In genomic region chr12:122965851-122966742, GRCh38 we compare ENCODE assay signal across 8 cellular contexts. TPM values are rescaled to one million over a fixed set of nuclear protein-coding genes. Genes with fewer than 3 reads are reported as not detected.
DNase-seq lines count a peak whose midpoint lies in the region; ATAC-seq and TF ChIP-seq lines count a peak whose summit lies in the region.

Gene ABCB9, minus strand, starts transcription at chr12:122966463. Its CDS starts 6,228 bp downstream, at chr12:122960235.

- WGBS in esophagus, 2 donors = 2 to 5% methylated on average over 43 to 55 of the region's 55 CpGs

- H3K9ac ChIP-seq in HUES6 (ENCODE audit: low read length) (peak within 1 kb of the TSS; percentile 60), PC-3 (ENCODE audit: low read length) (peak within 1 kb of the TSS; percentile 72)

- BruUV-seq in PC-3 (replicated peaks; lab: Mats Ljungman, UMichigan) = TSS peak; percentile 55

- peak within 1 kb of the TSS; percentile 87 for H2AFZ ChIP-seq in PC-3 (ENCODE audit: low read length)

- H4K20me1 ChIP-seq in PC-3 (ENCODE audit: low read length) = no peaks in the 10 kb centered on the region

- H3K36me3 ChIP-seq in HUES6 (ENCODE audit: control insufficient read depth, insufficient read depth, low read length) (no peaks in the 10 kb centered on the region), PC-3 (ENCODE audit: low read depth, low read length) (no peaks in the 10 kb centered on the region), esophagus (ENCODE audit: control insufficient read depth in 2 of 2, insufficient read depth in 2 of 2, low read length in 1 of 2) (no peaks in the 10 kb centered on the region)

- DNase-seq in Ammon's horn (ENCODE audit: low spot score) (peak; percentile 95), PC-3 (peak; percentile 96), mucosa of gallbladder (ENCODE audit: low spot score) (peak; percentile 93)
- DNase-seq in activated T-cell treated with anti-CD3 and anti-CD28 coated beads, Interleukin-2, amount 50 U/mL, for 1 hour = peak; percentile 96
- peak; percentile 94 for DNase-seq in stimulated activated CD8-positive, alpha-beta memory T cell treated with anti-CD3 and anti-CD28 coated beads, Interleukin-4, amount 100 ng/mL, for 24 hours (ENCODE audit: low read depth)

- 0 out of 2 replicates have a peak, but pooled peaks cover 3% of the 10 kb centered on the region for H3K27me3 ChIP-seq in HUES6 (ENCODE audit: control insufficient read depth, insufficient read depth, low read length)
- no peaks in the 10 kb centered on the region for H3K27me3 ChIP-seq in PC-3 (ENCODE audit: low read length)
- no peaks in the 10 kb centered on the region for H3K27me3 ChIP-seq in esophagus (ENCODE audit: control insufficient read depth in 1 of 2, insufficient read depth in 2 of 2, low read length in 2 of 2)

- ATAC-seq in GM19372 (IDR thresholded peaks at IDR 0.05; ENCODE audit: low read depth, unreplicated experiment) (peak; percentile 67), PC-3 (peak; percentile 94)

- H3K4me3 ChIP-seq in HUES6 (ENCODE audit: low read depth, low read length) (peak within 1 kb of the TSS; percentile 90), PC-3 (ENCODE audit: low read length) (peak within 1 kb of the TSS; percentile 99), esophagus (ENCODE audit: low read depth in 1 of 2, low read length in 2 of 2) (peak within 1 kb of the TSS; percentile 34 to 43)

- CTCF ChIA-PET in PC-3 (lab: Charles Lee) = no interaction called here

- intact Hi-C loops in PC-3 (cut with micrococcal nuclease) = no loop called here

- H3K4me1 ChIP-seq in HUES6 (ENCODE audit: control insufficient read depth, insufficient read depth, low read length) (peaks cover 21% of the 10 kb centered on the region), PC-3 (ENCODE audit: insufficient read depth, low read length) (peaks cover 22% of the 10 kb centered on the region), esophagus (ENCODE audit: control insufficient read depth in 2 of 2, insufficient read depth in 2 of 2, low read length in 1 of 2) (peaks cover 4 to 10% of the 10 kb centered on the region in 2 donors)

- H3F3A ChIP-seq in PC-3 (ENCODE audit: low read length, unreplicated experiment) = no peaks in the 10 kb centered on the region

- no peaks in the 10 kb centered on the region for H3K9me2 ChIP-seq in PC-3 (replicated peaks; ENCODE audit: low read length)

- no peak for TF ChIP-seq CTCF in PC-3 (conservative IDR thresholded peaks at IDR 0.05; ENCODE audit: low read depth, low read length)

- H3K9me3 ChIP-seq in HUES6 (ENCODE audit: control insufficient read depth, insufficient read depth, low read depth, low read length) (no peaks in the 10 kb centered on the region), PC-3 (ENCODE audit: low read length) (no peaks in the 10 kb centered on the region), esophagus (ENCODE audit: control insufficient read depth in 2 of 2, insufficient read depth in 1 of 2, low read depth in 1 of 2, low read length in 1 of 2) (no peaks in the 10 kb centered on the region)

- H3K4me2 ChIP-seq in PC-3 (ENCODE audit: low read length) = peak within 1 kb of the TSS; percentile 91

- POLR2A ChIA-PET in PC-3 (lab: Charles Lee; ENCODE audit: unreplicated experiment) = interaction anchor here (0.5 to 0.7 kb wide), 4 partner anchors 9 to 267 kb away, joined by 3 to 8 read pairs (median 4); partner anchors contain the start of gene MTRFR

- H3K79me2 ChIP-seq in PC-3 (ENCODE audit: low read length) = peaks cover 35% of the 10 kb centered on the region

- H3K27ac ChIP-seq in HUES6 (ENCODE audit: low read depth, low read length) (no peak within 1 kb of the TSS), PC-3 (ENCODE audit: low read length) (no peak within 1 kb of the TSS), esophagus (ENCODE audit: low read depth in 2 of 2, low read length in 1 of 2) (peak within 1 kb of the TSS; percentile 13 to 36)

RNA-seq across cellular contexts. Expression of gene ABCB9, which starts in this region (rescaled TPM):
- total RNA-seq in PC-3 (2014; rRNA removed) = 18.4 and 20.9 TPM in 2 replicates
- 1 to 10 TPM; 1.5 to 4.4 TPM for polyA plus RNA-seq in esophagus
- total RNA-seq in mucosa of gallbladder = 11.6 TPM

Comparison
In these comparisons a context has a peak if more than half of its experiments do, and no peak if none do; other contexts are left out.
1. H3K27ac ChIP-seq: peak in esophagus (2 of 2); none in HUES6 (single experiment) and PC-3 (single experiment).
2. H3K4me3 ChIP-seq: peak in every context shown above with its lines; median percentile 99 in PC-3; 90 in HUES6; 38 in esophagus.
3. Peak in every context shown above with its lines, with median percentiles within 50 percentile points of each other: DNase-seq.